In genomic region chr11:2196970-2197770, GRCh38 we compare ENCODE assay signal across 9 cellular contexts. TPM values are rescaled to one million over a fixed set of nuclear protein-coding genes. Genes with fewer than 3 reads are reported as not detected.
A peak's percentile ranks its signal among the peaks of the same experiment; 100 is the strongest.
DNase-seq lines count a peak whose midpoint lies in the region; ATAC-seq, FAIRE-seq and TF ChIP-seq lines count a peak whose summit lies in the region.
"Had no signal": no experiment of that assay in that cellular context is flagged by ENCODE, and none has a peak within 500 bp of the region (broad histone marks: within the 10 kb centered on the region; RNA-seq: fewer than 3 reads in every experiment).

No MANE protein-coding gene starts in this region.

- CTCF ChIA-PET in A549 (lab: Yijun Ruan, JAX), result interaction anchor here (0.6 to 7.5 kb wide), 22 partner anchors 10 to 695 kb away, joined by 3 to 138 read pairs (median 6); partner anchors contain the start of genes C11orf21, TSPAN32 and TSSC4
- CTCF ChIA-PET in activated CD4-positive, alpha-beta T cell treated with anti-CD3 and anti-CD28 coated beads for 36 hours (lab: Charles Lee), result interaction anchor here (0.6 to 3.4 kb wide), 5 partner anchors 27 to 223 kb away, joined by 3 to 26 read pairs (median 4); no protein-coding TSS in a partner anchor

- no peak for TF ChIP-seq POLR2A in A549 (IDR thresholded peaks at IDR 0.05; ENCODE audit: low read length)

- no peak overlapping the region for H3K27ac ChIP-seq in A549

- no peak overlapping the region for H3K27ac Mint-ChIP-seq in activated CD4-positive, alpha-beta T cell treated with anti-CD3 and anti-CD28 coated beads for 36 hours
- H3K27ac Mint-ChIP-seq in central memory CD8-positive, alpha-beta T cell (ENCODE audit: low read depth), result peak overlapping the region; percentile 17

- intact Hi-C loops in activated CD4-positive, alpha-beta T cell treated with anti-CD3 and anti-CD28 coated beads for 36 hours (cut with DNase I, micrococcal nuclease), result loop anchor here (1.0 to 10.0 kb wide), 8 partner anchors 102 to 690 kb away; partner anchors contain the start of genes TSSC4 (in 2 of the 2) and CDKN1C (in 1 of the 2)

- H3K4me3 Mint-ChIP-seq in activated CD4-positive, alpha-beta T cell treated with anti-CD3 and anti-CD28 coated beads for 36 hours, result no peak overlapping the region
- H3K4me3 Mint-ChIP-seq in central memory CD8-positive, alpha-beta T cell, result no peak overlapping the region

- DNase-seq in A549 (ENCODE audit: low read depth in 1 of 2, low spot score in 1 of 2) (peak; percentile 75 to 80), NCI-H2227 treated with DMSO at 0.1 percent for 48 hours (lab: John Stamatoyannopoulos, UW) (peak; percentile 55), left lobe of liver (ENCODE audit: low spot score) (peak; percentile 79), NCI-H187 (lab: John Stamatoyannopoulos, UW) (no peak)
- DNase-seq in activated CD4-positive, alpha-beta T cell treated with anti-CD3 and anti-CD28 coated beads for 36 hours, result peak; percentile 89
- DNase-seq in central memory CD8-positive, alpha-beta T cell (ENCODE audit: low spot score in 2 of 2), result peak; percentile 52 to 56
- DNase-seq in stimulated activated CD4-positive, alpha-beta T cell treated with anti-CD3 and anti-CD28 coated beads, Interleukin-4, amount 100 ng/mL, for 48 hours (ENCODE audit: low read depth in 2 of 2), result peak; percentile 66 to 70

- TF ChIP-seq RAD21 in A549 (conservative IDR thresholded peaks at IDR 0.05 in 1 of 2, IDR thresholded peaks at IDR 0.05 in 1 of 2), result peak; percentile 94

- ATAC-seq in A549, result peak; percentile 72 to 92
- ATAC-seq in GM19351 (IDR thresholded peaks at IDR 0.05; ENCODE audit: unreplicated experiment), result peak; percentile 43
- ATAC-seq in activated CD4-positive, alpha-beta T cell treated with anti-CD3 and anti-CD28 coated beads for 36 hours, result peak; percentile 98
- peak; percentile 82 for ATAC-seq in central memory CD8-positive, alpha-beta T cell (replicated peaks; ENCODE audit: extremely low read depth, poor library complexity, severe bottlenecking)
- peak; percentile 94 for ATAC-seq in left lobe of liver

- TF ChIP-seq EP300 in A549 (IDR thresholded peaks at IDR 0.05), result no peak

- TF ChIP-seq CTCF in A549 (IDR thresholded peaks at IDR 0.05), result peak; percentile 82

- H3K4me1 Mint-ChIP-seq in activated CD4-positive, alpha-beta T cell treated with anti-CD3 and anti-CD28 coated beads for 36 hours, result no peaks in the 10 kb centered on the region
- H3K4me1 Mint-ChIP-seq in central memory CD8-positive, alpha-beta T cell, result peaks cover 15% of the 10 kb centered on the region

- H3K27me3 Mint-ChIP-seq in activated CD4-positive, alpha-beta T cell treated with anti-CD3 and anti-CD28 coated beads for 36 hours, result peaks cover 8% of the 10 kb centered on the region
- no peaks in the 10 kb centered on the region for H3K27me3 Mint-ChIP-seq in central memory CD8-positive, alpha-beta T cell

- no peaks in the 10 kb centered on the region for H3K9me3 ChIP-seq in A549

- no peaks in the 10 kb centered on the region for H3K36me3 Mint-ChIP-seq in activated CD4-positive, alpha-beta T cell treated with anti-CD3 and anti-CD28 coated beads for 36 hours (ENCODE audit: low read depth)
- peaks cover 1% of the 10 kb centered on the region for H3K36me3 Mint-ChIP-seq in central memory CD8-positive, alpha-beta T cell (ENCODE audit: insufficient read depth)

- 47% methylated on average over 13 of the region's 23 CpGs for WGBS in A549 (ENCODE audit: missing lambda C conversion rate)

- H3K4me3 ChIP-seq in A549, result no peak overlapping the region

- no peaks in the 10 kb centered on the region for H3K4me1 ChIP-seq in A549

- no peak for FAIRE-seq in A549 (lab: Jason Lieb, UNC)

- no peak overlapping the region for H3K4me2 ChIP-seq in A549

- POLR2A ChIA-PET in A549 (lab: Yijun Ruan, JAX), result no interaction called here
- POLR2A ChIA-PET in activated CD4-positive, alpha-beta T cell treated with anti-CD3 and anti-CD28 coated beads for 36 hours (lab: Charles Lee), result interaction anchor here (1.4 kb wide), 1 partner anchor 108 kb away, joined by 3 read pairs; no protein-coding TSS in a partner anchor

- no peaks in the 10 kb centered on the region for H3K9me3 Mint-ChIP-seq in activated CD4-positive, alpha-beta T cell treated with anti-CD3 and anti-CD28 coated beads for 36 hours (ENCODE audit: low read depth)
- peaks cover 6% of the 10 kb centered on the region for H3K9me3 Mint-ChIP-seq in central memory CD8-positive, alpha-beta T cell

TF ChIP-seq in A549, 52 proteins besides CTCF, POLR2A, EP300 and RAD21:
- TF ChIP-seq JUNB (IDR thresholded peaks at IDR 0.05) (no peak), RARB (CRISPR knock-in tag; IDR thresholded peaks at IDR 0.05) (no peak), ZNF302 (CRISPR knock-in tag; IDR thresholded peaks at IDR 0.05) (no peak), KDM1A (IDR thresholded peaks at IDR 0.05; ENCODE audit: low read depth) (0 out of 2 replicates have a peak, but pooled peaks have one; percentile 30), CBX8 (IDR thresholded peaks at IDR 0.05) (no peak), CHD4 (IDR thresholded peaks at IDR 0.05; ENCODE audit: borderline replicate concordance) (no peak), CBX2 (IDR thresholded peaks at IDR 0.05; ENCODE audit: borderline replicate concordance, low read depth) (no peak), PHF8 (IDR thresholded peaks at IDR 0.05; ENCODE audit: borderline replicate concordance, low read depth) (no peak), SMC3 (IDR thresholded peaks at IDR 0.05) (peak; percentile 88)
- TF ChIP-seq, protein P1, sequence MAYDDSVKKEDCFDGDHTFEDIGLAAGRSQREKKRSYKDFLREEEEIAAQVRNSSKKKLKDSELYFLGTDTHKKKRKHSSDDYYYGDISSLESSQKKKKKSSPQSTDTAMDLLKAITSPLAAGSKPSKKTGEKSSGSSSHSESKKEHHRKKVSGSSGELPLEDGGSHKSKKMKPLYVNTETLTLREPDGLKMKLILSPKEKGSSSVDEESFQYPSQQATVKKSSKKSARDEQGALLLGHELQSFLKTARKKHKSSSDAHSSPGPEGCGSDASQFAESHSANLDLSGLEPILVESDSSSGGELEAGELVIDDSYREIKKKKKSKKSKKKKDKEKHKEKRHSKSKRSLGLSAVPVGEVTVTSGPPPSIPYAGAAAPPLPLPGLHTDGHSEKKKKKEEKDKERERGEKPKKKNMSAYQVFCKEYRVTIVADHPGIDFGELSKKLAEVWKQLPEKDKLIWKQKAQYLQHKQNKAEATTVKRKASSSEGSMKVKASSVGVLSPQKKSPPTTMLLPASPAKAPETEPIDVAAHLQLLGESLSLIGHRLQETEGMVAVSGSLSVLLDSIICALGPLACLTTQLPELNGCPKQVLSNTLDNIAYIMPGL (CRISPR knock-in tag; IDR thresholded peaks at IDR 0.05; ENCODE audit: borderline replicate concordance), result no peak

RNA-seq across cellular contexts. Expression of gene TH, which starts 25.6 kb away (rescaled TPM):
- polyA plus RNA-seq in A549 (2011; rRNA removed), result not detected in 2 replicates
- polyA plus RNA-seq in A549 (2012; cell fraction: cytosol; rRNA removed), result 0.04 TPM in 2 replicates
- polyA plus RNA-seq in A549 (2012; cell fraction: nucleus; rRNA removed), result 0.05 and 0.06 TPM in 2 replicates
- polyA plus RNA-seq in A549 (2017; fragmentation: RNase III; extraction: RNeasy Plus Mini Kit Qiagen cat#74134 plus additional on column Dnase treatment), result not detected in 3 replicates
- polyA minus RNA-seq in A549 (2011; rRNA and poly(A)+ RNA removed), result 0.15 TPM in 1 of 2 replicates, not detected in the other
- not detected for total RNA-seq in activated CD4-positive, alpha-beta T cell treated with anti-CD3 and anti-CD28 coated beads for 36 hours
- total RNA-seq in left lobe of liver, result not detected
- total RNA-seq: pulmonary artery endothelial cell had no signal

RNA-seq across cellular contexts. Expression of gene INS, which starts 36.2 kb away (rescaled TPM):
- polyA plus RNA-seq in A549 (2011; rRNA removed), result not detected in 2 replicates
- polyA plus RNA-seq in A549 (2012; cell fraction: cytosol; rRNA removed), result not detected in 2 replicates
- polyA plus RNA-seq in A549 (2012; cell fraction: nucleus; rRNA removed), result not detected in 2 replicates
- not detected in 3 replicates for polyA plus RNA-seq in A549 (2017; fragmentation: RNase III; extraction: RNeasy Plus Mini Kit Qiagen cat#74134 plus additional on column Dnase treatment)
- not detected in 2 replicates for polyA minus RNA-seq in A549 (2011; rRNA and poly(A)+ RNA removed)
- not detected for total RNA-seq in activated CD4-positive, alpha-beta T cell treated with anti-CD3 and anti-CD28 coated beads for 36 hours
- total RNA-seq in left lobe of liver, result not detected
- total RNA-seq: pulmonary artery endothelial cell had no signal

RNA-seq across cellular contexts. Expression of gene IGF2, which starts 58.0 kb away (rescaled TPM):
- polyA plus RNA-seq in A549 (2011; rRNA removed) (2.0 and 4.9 TPM in 2 replicates), A549 (2017; fragmentation: RNase III; extraction: RNeasy Plus Mini Kit Qiagen cat#74134 plus additional on column Dnase treatment) (1.1 to 4.2 TPM (median 2.9 TPM) in 3 replicates)
- polyA plus RNA-seq in A549 (2012; cell fraction: cytosol; rRNA removed), result 1.4 and 1.6 TPM in 2 replicates
- polyA plus RNA-seq in A549 (2012; cell fraction: nucleus; rRNA removed), result 1.3 and 1.7 TPM in 2 replicates
- polyA minus RNA-seq in A549 (2011; rRNA and poly(A)+ RNA removed), result 8.9 and 10.0 TPM in 2 replicates
- total RNA-seq in activated CD4-positive, alpha-beta T cell treated with anti-CD3 and anti-CD28 coated beads for 36 hours, result 1 to 10 TPM; 8.6 to 9.2 TPM
- 254 TPM for total RNA-seq in left lobe of liver

Comparison
In these comparisons a context has a peak if more than half of its experiments do, and no peak if none do; other contexts are left out.
1. ATAC-seq: peak in every context shown above with its lines; median percentile 98 in activated CD4-positive, alpha-beta T cell treated with anti-CD3 and anti-CD28 coated beads for 36 hours; 94 in left lobe of liver; 82 in A549; 82 in central memory CD8-positive, alpha-beta T cell; 43 in GM19351.
2. DNase-seq: peak in A549 (2 of 2), NCI-H2227 treated with DMSO at 0.1 percent for 48 hours (single experiment), activated CD4-positive, alpha-beta T cell treated with anti-CD3 and anti-CD28 coated beads for 36 hours (single experiment), central memory CD8-positive, alpha-beta T cell (2 of 2), left lobe of liver (single experiment) and stimulated activated CD4-positive, alpha-beta T cell treated with anti-CD3 and anti-CD28 coated beads, Interleukin-4, amount 100 ng/mL, for 48 hours (2 of 2); none in NCI-H187 (0 of 2).
3. RNA of gene IGF2, which starts 58.0 kb away (total RNA-seq): 254 TPM in left lobe of liver (single experiment); 8.6 to 9.2 TPM in activated CD4-positive, alpha-beta T cell treated with anti-CD3 and anti-CD28 coated beads for 36 hours; every median in the first group is over 10 times any median in the second.